1 cellular context compared by ENCODE assay signal in genomic region chr6:130996635-130997034, GRCh38.
TF ChIP-seq lines count a peak whose summit lies in the region.

No MANE protein-coding gene starts in this region.

TF ChIP-seq in HepG2, 621 proteins besides CTCF, POLR2A, EP300 and RAD21 (continued from another document):
- no peak for TF ChIP-seq PLSCR1 (CRISPR knock-in tag; IDR thresholded peaks at IDR 0.05; ENCODE audit: borderline replicate concordance)
- TF ChIP-seq MAFF (IDR thresholded peaks at IDR 0.05; ENCODE audit: low read depth, low read length), result 0 out of 2 replicates have a peak, but pooled peaks have one; percentile 40
- no peak for TF ChIP-seq ZNF766 (CRISPR knock-in tag; IDR thresholded peaks at IDR 0.05; ENCODE audit: borderline replicate concordance)
- peak; percentile 69 to 70 for TF ChIP-seq MAFK (conservative IDR thresholded peaks at IDR 0.05 in 1 of 2, IDR thresholded peaks at IDR 0.05 in 1 of 2; ENCODE audit: low read length in 2 of 2)
- no peak for TF ChIP-seq GLMP (CRISPR knock-in tag; IDR thresholded peaks at IDR 0.05; ENCODE audit: borderline replicate concordance)
- TF ChIP-seq ZIK1 (CRISPR knock-in tag; IDR thresholded peaks at IDR 0.05; ENCODE audit: borderline replicate concordance, low read depth), result no peak
